Comparison of ENCODE assay signal across 22 cellular contexts in the genomic region with DNA sequence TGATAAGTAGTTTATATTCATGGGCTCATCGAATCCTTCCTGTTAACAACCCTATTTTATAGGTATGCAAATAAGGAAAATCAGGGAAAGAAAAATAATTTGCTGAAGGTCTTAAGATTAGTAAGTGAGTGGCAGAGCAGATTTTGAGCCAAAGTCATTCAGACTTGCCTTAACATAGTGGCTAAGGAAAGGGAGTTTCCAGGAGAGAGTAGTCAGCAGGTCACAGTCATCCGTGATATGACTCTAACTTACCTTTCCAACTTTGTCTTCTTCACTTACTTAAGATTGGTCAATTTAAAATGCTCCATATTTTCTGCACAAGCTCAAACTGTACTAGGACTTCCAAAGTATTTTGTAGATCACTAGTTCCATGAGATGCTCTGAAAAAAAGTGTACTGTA. TPM values are rescaled to one million over a fixed set of nuclear protein-coding genes. Genes with fewer than 3 reads are reported as not detected.
DNase-seq lines count a peak whose midpoint lies in the region; ATAC-seq, FAIRE-seq and TF ChIP-seq lines count a peak whose summit lies in the region.
"Had no signal": no experiment of that assay in that cellular context is flagged by ENCODE, and none has a peak within 500 bp of the region (broad histone marks: within the 10 kb centered on the region; RNA-seq: fewer than 3 reads in every experiment).

No MANE protein-coding gene starts in this region.

- DNase-seq in GM12892 (ENCODE audit: insufficient read length) = no peak
- DNase-seq in HTR-8/SVneo (ENCODE audit: insufficient read length, low spot score) = no peak
- no peak for DNase-seq in T-helper 9 cell
- no peak for DNase-seq in left colon
- DNase-seq: Calu3, DMS79 treated with DMSO at 0.1 percent for 48 hours, GF-D8, H7, Karpas-422, NCI-H1105, NCI-H146, NCI-H2029, NCI-H2227 treated with DMSO at 0.1 percent for 48 hours, NCI-H69, Right ventricle myocardium superior, RPMI8226, T-cell had no signal

- no peak for TF ChIP-seq POLR2A in GM12892 (IDR thresholded peaks at IDR 0.05; ENCODE audit: low read depth, low read length)

- intact Hi-C loops in left colon (cut with DNase I, micrococcal nuclease) = no loop called here

- FAIRE-seq in GM12892 (lab: Jason Lieb, UNC) = peak; percentile 62
- peak; percentile 64 for FAIRE-seq in HTR-8/SVneo (lab: Jason Lieb, UNC)
- FAIRE-seq: HepG2 had no signal

- ATAC-seq in HG02610 (IDR thresholded peaks at IDR 0.05; ENCODE audit: unreplicated experiment) (peak; percentile 75), esophagus mucosa (peak; percentile 44), GM18861 (IDR thresholded peaks at IDR 0.05; ENCODE audit: unreplicated experiment) (no peak), HG02763 (IDR thresholded peaks at IDR 0.05; ENCODE audit: unreplicated experiment) (no peak), left colon (no peak)
- ATAC-seq: HepG2, T-cell had no signal

RNA-seq across cellular contexts. Expression of a gene that starts 46.6 kb away (rescaled TPM):
- 5.0 TPM for polyA plus RNA-seq in GM12892 (2012; ENCODE audit: missing spikeins)
- total RNA-seq in esophagus mucosa (4.4 TPM), left colon (1 to 10 TPM; 3.4 to 7.6 TPM)

Comparison
In these comparisons a context has a peak if more than half of its experiments do, and no peak if none do; other contexts are left out.
1. ATAC-seq: peak in HG02610 (single experiment) and esophagus mucosa (single experiment); none in GM18861 (single experiment), HG02763 (single experiment) and left colon (single experiment).